1 cellular context compared by ENCODE assay signal in the genomic region with DNA sequence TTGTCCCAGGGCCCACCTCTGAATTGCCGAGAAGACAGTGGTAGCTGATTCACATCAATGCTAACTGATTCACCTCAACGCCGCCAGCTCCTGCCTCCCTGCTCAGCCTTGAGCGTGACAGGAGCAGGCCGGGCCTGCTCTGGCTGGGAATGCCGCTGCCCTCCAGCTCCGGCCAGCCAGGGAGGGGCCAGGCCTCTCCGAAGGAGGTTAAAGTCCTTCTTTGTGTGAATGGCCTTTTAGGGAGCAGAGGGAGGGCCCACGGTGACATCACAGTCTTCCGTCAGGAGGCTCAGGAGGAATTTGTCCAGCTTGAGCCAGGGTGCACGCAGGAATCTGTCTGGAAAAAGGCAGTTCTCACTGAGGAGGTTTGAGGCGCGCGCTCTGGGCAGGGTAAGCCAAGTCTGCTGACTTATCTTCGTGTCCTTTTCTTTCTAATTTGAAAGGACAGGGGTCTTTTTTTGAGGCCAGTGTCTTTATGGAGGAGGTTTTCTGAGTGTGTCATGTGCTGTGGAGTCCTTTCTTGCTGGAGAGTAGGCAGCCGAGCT.
A peak's percentile ranks its signal among the peaks of the same experiment; 100 is the strongest.
TF ChIP-seq lines count a peak whose summit lies in the region.

No MANE protein-coding gene starts in this region.

TF ChIP-seq in HepG2, 621 proteins besides CTCF, POLR2A, EP300 and RAD21 (continued from another document and continues in another):
- TF ChIP-seq, protein P1, sequence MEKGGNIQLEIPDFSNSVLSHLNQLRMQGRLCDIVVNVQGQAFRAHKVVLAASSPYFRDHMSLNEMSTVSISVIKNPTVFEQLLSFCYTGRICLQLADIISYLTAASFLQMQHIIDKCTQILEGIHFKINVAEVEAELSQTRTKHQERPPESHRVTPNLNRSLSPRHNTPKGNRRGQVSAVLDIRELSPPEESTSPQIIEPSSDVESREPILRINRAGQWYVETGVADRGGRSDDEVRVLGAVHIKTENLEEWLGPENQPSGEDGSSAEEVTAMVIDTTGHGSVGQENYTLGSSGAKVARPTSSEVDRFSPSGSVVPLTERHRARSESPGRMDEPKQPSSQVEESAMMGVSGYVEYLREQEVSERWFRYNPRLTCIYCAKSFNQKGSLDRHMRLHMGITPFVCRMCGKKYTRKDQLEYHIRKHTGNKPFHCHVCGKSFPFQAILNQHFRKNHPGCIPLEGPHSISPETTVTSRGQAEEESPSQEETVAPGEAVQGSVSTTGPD (CRISPR knock-in tag; IDR thresholded peaks at IDR 0.05): no peak
- no peak; the same call in 1 of the 2 replicates for TF ChIP-seq SRY (CRISPR knock-in tag; IDR thresholded peaks at IDR 0.05)
- no peak for TF ChIP-seq JARID2 (CRISPR knock-in tag; IDR thresholded peaks at IDR 0.05; ENCODE audit: insufficient replicate concordance)
- TF ChIP-seq ZNF382 (CRISPR knock-in tag; IDR thresholded peaks at IDR 0.05; ENCODE audit: borderline replicate concordance): no peak
- TF ChIP-seq SETDB1 (CRISPR knock-in tag; IDR thresholded peaks at IDR 0.05; ENCODE audit: borderline replicate concordance): no peak
- no peak for TF ChIP-seq ZNF468 (CRISPR knock-in tag; IDR thresholded peaks at IDR 0.05)
- TF ChIP-seq, protein P2, sequence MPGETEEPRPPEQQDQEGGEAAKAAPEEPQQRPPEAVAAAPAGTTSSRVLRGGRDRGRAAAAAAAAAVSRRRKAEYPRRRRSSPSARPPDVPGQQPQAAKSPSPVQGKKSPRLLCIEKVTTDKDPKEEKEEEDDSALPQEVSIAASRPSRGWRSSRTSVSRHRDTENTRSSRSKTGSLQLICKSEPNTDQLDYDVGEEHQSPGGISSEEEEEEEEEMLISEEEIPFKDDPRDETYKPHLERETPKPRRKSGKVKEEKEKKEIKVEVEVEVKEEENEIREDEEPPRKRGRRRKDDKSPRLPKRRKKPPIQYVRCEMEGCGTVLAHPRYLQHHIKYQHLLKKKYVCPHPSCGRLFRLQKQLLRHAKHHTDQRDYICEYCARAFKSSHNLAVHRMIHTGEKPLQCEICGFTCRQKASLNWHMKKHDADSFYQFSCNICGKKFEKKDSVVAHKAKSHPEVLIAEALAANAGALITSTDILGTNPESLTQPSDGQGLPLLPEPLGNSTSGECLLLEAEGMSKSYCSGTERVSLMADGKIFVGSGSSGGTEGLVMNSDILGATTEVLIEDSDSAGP (CRISPR knock-in tag; IDR thresholded peaks at IDR 0.05; ENCODE audit: borderline replicate concordance): peak; percentile 28; the same call in 1 of the 2 replicates
- TF ChIP-seq RXRA (CRISPR knock-in tag; IDR thresholded peaks at IDR 0.05): peak; percentile 76
- TF ChIP-seq, protein P3, sequence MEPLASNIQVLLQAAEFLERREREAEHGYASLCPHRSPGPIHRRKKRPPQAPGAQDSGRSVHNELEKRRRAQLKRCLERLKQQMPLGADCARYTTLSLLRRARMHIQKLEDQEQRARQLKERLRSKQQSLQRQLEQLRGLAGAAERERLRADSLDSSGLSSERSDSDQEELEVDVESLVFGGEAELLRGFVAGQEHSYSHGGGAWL (CRISPR knock-in tag; IDR thresholded peaks at IDR 0.05): no peak
- TF ChIP-seq, protein P4, sequence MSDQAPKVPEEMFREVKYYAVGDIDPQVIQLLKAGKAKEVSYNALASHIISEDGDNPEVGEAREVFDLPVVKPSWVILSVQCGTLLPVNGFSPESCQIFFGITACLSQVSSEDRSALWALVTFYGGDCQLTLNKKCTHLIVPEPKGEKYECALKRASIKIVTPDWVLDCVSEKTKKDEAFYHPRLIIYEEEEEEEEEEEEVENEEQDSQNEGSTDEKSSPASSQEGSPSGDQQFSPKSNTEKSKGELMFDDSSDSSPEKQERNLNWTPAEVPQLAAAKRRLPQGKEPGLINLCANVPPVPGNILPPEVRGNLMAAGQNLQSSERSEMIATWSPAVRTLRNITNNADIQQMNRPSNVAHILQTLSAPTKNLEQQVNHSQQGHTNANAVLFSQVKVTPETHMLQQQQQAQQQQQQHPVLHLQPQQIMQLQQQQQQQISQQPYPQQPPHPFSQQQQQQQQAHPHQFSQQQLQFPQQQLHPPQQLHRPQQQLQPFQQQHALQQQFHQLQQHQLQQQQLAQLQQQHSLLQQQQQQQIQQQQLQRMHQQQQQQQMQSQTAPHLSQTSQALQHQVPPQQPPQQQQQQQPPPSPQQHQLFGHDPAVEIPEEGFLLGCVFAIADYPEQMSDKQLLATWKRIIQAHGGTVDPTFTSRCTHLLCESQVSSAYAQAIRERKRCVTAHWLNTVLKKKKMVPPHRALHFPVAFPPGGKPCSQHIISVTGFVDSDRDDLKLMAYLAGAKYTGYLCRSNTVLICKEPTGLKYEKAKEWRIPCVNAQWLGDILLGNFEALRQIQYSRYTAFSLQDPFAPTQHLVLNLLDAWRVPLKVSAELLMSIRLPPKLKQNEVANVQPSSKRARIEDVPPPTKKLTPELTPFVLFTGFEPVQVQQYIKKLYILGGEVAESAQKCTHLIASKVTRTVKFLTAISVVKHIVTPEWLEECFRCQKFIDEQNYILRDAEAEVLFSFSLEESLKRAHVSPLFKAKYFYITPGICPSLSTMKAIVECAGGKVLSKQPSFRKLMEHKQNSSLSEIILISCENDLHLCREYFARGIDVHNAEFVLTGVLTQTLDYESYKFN (CRISPR knock-in tag; conservative IDR thresholded peaks at IDR 0.05): peak; percentile 83
- no peak for TF ChIP-seq ZNF841 (CRISPR knock-in tag; IDR thresholded peaks at IDR 0.05; ENCODE audit: borderline replicate concordance)
- no peak for TF ChIP-seq SP140L (CRISPR knock-in tag; IDR thresholded peaks at IDR 0.05; ENCODE audit: borderline replicate concordance)
- TF ChIP-seq ZNF737 (CRISPR knock-in tag; IDR thresholded peaks at IDR 0.05; ENCODE audit: borderline replicate concordance): no peak
- TF ChIP-seq, protein P5, sequence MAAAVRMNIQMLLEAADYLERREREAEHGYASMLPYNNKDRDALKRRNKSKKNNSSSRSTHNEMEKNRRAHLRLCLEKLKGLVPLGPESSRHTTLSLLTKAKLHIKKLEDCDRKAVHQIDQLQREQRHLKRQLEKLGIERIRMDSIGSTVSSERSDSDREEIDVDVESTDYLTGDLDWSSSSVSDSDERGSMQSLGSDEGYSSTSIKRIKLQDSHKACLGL (CRISPR knock-in tag; IDR thresholded peaks at IDR 0.05): no peak
- peak; percentile 72; the same call in 1 of the 2 replicates for TF ChIP-seq MAZ (IDR thresholded peaks at IDR 0.05; ENCODE audit: borderline replicate concordance, low read depth, low read length)
- peak; percentile 65 for TF ChIP-seq MAZ (CRISPR knock-in tag; IDR thresholded peaks at IDR 0.05; ENCODE audit: low read depth)
- TF ChIP-seq, protein P6, sequence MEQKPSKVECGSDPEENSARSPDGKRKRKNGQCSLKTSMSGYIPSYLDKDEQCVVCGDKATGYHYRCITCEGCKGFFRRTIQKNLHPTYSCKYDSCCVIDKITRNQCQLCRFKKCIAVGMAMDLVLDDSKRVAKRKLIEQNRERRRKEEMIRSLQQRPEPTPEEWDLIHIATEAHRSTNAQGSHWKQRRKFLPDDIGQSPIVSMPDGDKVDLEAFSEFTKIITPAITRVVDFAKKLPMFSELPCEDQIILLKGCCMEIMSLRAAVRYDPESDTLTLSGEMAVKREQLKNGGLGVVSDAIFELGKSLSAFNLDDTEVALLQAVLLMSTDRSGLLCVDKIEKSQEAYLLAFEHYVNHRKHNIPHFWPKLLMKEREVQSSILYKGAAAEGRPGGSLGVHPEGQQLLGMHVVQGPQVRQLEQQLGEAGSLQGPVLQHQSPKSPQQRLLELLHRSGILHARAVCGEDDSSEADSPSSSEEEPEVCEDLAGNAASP (CRISPR knock-in tag; IDR thresholded peaks at IDR 0.05; ENCODE audit: borderline replicate concordance): peak; percentile 22; the same call in 1 of the 2 replicates
- TF ChIP-seq, protein P7, sequence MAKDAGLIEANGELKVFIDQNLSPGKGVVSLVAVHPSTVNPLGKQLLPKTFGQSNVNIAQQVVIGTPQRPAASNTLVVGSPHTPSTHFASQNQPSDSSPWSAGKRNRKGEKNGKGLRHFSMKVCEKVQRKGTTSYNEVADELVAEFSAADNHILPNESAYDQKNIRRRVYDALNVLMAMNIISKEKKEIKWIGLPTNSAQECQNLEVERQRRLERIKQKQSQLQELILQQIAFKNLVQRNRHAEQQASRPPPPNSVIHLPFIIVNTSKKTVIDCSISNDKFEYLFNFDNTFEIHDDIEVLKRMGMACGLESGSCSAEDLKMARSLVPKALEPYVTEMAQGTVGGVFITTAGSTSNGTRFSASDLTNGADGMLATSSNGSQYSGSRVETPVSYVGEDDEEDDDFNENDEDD (CRISPR knock-in tag; IDR thresholded peaks at IDR 0.05; ENCODE audit: borderline replicate concordance): no peak
- TF ChIP-seq KDM4B (CRISPR knock-in tag; IDR thresholded peaks at IDR 0.05): no peak
- TF ChIP-seq, protein P8, sequence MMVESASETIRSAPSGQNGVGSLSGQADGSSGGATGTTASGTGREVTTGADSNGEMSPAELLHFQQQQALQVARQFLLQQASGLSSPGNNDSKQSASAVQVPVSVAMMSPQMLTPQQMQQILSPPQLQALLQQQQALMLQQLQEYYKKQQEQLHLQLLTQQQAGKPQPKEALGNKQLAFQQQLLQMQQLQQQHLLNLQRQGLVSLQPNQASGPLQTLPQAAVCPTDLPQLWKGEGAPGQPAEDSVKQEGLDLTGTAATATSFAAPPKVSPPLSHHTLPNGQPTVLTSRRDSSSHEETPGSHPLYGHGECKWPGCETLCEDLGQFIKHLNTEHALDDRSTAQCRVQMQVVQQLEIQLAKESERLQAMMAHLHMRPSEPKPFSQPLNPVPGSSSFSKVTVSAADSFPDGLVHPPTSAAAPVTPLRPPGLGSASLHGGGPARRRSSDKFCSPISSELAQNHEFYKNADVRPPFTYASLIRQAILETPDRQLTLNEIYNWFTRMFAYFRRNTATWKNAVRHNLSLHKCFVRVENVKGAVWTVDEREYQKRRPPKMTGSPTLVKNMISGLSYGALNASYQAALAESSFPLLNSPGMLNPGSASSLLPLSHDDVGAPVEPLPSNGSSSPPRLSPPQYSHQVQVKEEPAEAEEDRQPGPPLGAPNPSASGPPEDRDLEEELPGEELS (CRISPR knock-in tag; IDR thresholded peaks at IDR 0.05): peak; percentile 30; the same call in 1 of the 2 replicates
- no peak for TF ChIP-seq MAFK (conservative IDR thresholded peaks at IDR 0.05 in 1 of 2, IDR thresholded peaks at IDR 0.05 in 1 of 2; ENCODE audit: low read length in 2 of 2)
- TF ChIP-seq, protein P9, sequence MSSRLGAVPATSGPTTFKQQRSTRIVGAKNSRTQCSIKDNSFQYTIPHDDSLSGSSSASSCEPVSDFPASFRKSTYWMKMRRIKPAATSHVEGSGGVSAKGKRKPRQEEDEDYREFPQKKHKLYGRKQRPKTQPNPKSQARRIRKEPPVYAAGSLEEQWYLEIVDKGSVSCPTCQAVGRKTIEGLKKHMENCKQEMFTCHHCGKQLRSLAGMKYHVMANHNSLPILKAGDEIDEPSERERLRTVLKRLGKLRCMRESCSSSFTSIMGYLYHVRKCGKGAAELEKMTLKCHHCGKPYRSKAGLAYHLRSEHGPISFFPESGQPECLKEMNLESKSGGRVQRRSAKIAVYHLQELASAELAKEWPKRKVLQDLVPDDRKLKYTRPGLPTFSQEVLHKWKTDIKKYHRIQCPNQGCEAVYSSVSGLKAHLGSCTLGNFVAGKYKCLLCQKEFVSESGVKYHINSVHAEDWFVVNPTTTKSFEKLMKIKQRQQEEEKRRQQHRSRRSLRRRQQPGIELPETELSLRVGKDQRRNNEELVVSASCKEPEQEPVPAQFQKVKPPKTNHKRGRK (CRISPR knock-in tag; IDR thresholded peaks at IDR 0.05): no peak
- TF ChIP-seq NFYB (CRISPR knock-in tag; IDR thresholded peaks at IDR 0.05): no peak; the same call in 1 of the 2 replicates
- peak; percentile 83 for TF ChIP-seq HNF4G (IDR thresholded peaks at IDR 0.05; ENCODE audit: borderline replicate concordance, low read depth, low read length)
- peak; percentile 91; the same call in 1 of the 2 replicates for TF ChIP-seq HNF4G (CRISPR knock-in tag; IDR thresholded peaks at IDR 0.05; ENCODE audit: borderline replicate concordance, low read depth)
- no peak; the same call in 1 of the 2 replicates for TF ChIP-seq CBX5 (CRISPR knock-in tag; IDR thresholded peaks at IDR 0.05; ENCODE audit: borderline replicate concordance)
- TF ChIP-seq, protein P10, sequence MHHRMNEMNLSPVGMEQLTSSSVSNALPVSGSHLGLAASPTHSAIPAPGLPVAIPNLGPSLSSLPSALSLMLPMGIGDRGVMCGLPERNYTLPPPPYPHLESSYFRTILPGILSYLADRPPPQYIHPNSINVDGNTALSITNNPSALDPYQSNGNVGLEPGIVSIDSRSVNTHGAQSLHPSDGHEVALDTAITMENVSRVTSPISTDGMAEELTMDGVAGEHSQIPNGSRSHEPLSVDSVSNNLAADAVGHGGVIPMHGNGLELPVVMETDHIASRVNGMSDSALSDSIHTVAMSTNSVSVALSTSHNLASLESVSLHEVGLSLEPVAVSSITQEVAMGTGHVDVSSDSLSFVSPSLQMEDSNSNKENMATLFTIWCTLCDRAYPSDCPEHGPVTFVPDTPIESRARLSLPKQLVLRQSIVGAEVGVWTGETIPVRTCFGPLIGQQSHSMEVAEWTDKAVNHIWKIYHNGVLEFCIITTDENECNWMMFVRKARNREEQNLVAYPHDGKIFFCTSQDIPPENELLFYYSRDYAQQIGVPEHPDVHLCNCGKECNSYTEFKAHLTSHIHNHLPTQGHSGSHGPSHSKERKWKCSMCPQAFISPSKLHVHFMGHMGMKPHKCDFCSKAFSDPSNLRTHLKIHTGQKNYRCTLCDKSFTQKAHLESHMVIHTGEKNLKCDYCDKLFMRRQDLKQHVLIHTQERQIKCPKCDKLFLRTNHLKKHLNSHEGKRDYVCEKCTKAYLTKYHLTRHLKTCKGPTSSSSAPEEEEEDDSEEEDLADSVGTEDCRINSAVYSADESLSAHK (CRISPR knock-in tag; IDR thresholded peaks at IDR 0.05; ENCODE audit: borderline replicate concordance): no peak
- no peak for TF ChIP-seq ZNF431 (CRISPR knock-in tag; IDR thresholded peaks at IDR 0.05; ENCODE audit: borderline replicate concordance, low read depth)
- no peak for TF ChIP-seq KLF13 (CRISPR knock-in tag; IDR thresholded peaks at IDR 0.05)
- TF ChIP-seq, protein P11, sequence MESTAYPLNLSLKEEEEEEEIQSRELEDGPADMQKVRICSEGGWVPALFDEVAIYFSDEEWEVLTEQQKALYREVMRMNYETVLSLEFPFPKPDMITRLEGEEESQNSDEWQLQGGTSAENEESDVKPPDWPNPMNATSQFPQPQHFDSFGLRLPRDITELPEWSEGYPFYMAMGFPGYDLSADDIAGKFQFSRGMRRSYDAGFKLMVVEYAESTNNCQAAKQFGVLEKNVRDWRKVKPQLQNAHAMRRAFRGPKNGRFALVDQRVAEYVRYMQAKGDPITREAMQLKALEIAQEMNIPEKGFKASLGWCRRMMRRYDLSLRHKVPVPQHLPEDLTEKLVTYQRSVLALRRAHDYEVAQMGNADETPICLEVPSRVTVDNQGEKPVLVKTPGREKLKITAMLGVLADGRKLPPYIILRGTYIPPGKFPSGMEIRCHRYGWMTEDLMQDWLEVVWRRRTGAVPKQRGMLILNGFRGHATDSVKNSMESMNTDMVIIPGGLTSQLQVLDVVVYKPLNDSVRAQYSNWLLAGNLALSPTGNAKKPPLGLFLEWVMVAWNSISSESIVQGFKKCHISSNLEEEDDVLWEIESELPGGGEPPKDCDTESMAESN (CRISPR knock-in tag; conservative IDR thresholded peaks at IDR 0.05): no peak
- peak; percentile 75; the same call in 1 of the 2 replicates for TF ChIP-seq MXD4 (CRISPR knock-in tag; IDR thresholded peaks at IDR 0.05)
- no peak for TF ChIP-seq NR2F1 (CRISPR knock-in tag; IDR thresholded peaks at IDR 0.05)
- TF ChIP-seq AHR (CRISPR knock-in tag; IDR thresholded peaks at IDR 0.05): peak; percentile 24; the same call in 1 of the 2 replicates
- peak; percentile 85 for TF ChIP-seq TGIF2 (CRISPR knock-in tag; IDR thresholded peaks at IDR 0.05)
